Comparison of ENCODE assay signal across 12 cellular contexts in genomic region chr1:25569599-25570458, GRCh38. TPM values are rescaled to one million over a fixed set of nuclear protein-coding genes. Genes with fewer than 3 reads are reported as not detected.
A peak's percentile ranks its signal among the peaks of the same experiment; 100 is the strongest.
DNase-seq lines count a peak whose midpoint lies in the region; ATAC-seq, FAIRE-seq and TF ChIP-seq lines count a peak whose summit lies in the region.
"Had no signal": no experiment of that assay in that cellular context is flagged by ENCODE, and none has a peak within 500 bp of the region (broad histone marks: within the 10 kb centered on the region; RNA-seq: fewer than 3 reads in every experiment).

No MANE protein-coding gene starts in this region.

- peak overlapping the region; percentile 9 for H3K4me3 ChIP-seq in WERI-Rb-1 (ENCODE audit: low read depth, low read length)
- no peak overlapping the region for H3K4me3 ChIP-seq in kidney (ENCODE audit: low read length in 2 of 2)
- H3K4me3 ChIP-seq in upper lobe of right lung, result no peak overlapping the region
- H3K4me3 ChIP-seq: lung had no signal

- FAIRE-seq in kidney (lab: Jason Lieb, UNC), result no peak

- CTCF ChIA-PET in activated CD8-positive, alpha-beta memory T cell treated with anti-CD3 and anti-CD28 coated beads, Interleukin-2, amount 10 ng/mL, durations not matched to agents 7 days and 5 days (lab: Charles Lee), result no interaction called here

- peaks cover 6 to 19% of the 10 kb centered on the region in 2 donors for H3K4me1 ChIP-seq in kidney (ENCODE audit: control insufficient read depth in 1 of 2, insufficient read depth in 1 of 2, low read depth in 1 of 2, low read length in 2 of 2)
- peaks cover 13% of the 10 kb centered on the region for H3K4me1 ChIP-seq in upper lobe of right lung

- peaks cover 12% of the 10 kb centered on the region for H3K36me3 Mint-ChIP-seq in activated T-cell treated with anti-CD3 and anti-CD28 coated beads, Interleukin-2, amount 50 U/mL, for 24 hours (ENCODE audit: low read depth)
- H3K36me3 Mint-ChIP-seq in activated T-cell treated with anti-CD3 and anti-CD28 coated beads, Interleukin-2, amount 50 U/mL, for 72 hours (ENCODE audit: insufficient read depth in 2 of 2), result no peaks in the 10 kb centered on the region
- H3K36me3 Mint-ChIP-seq in activated CD8-positive, alpha-beta memory T cell treated with anti-CD3 and anti-CD28 coated beads, Interleukin-2, amount 10 ng/mL, durations not matched to agents 7 days and 5 days, result no peaks in the 10 kb centered on the region

- H3K9me3 Mint-ChIP-seq in activated T-cell treated with anti-CD3 and anti-CD28 coated beads, Interleukin-2, amount 50 U/mL, for 24 hours, result no peaks in the 10 kb centered on the region
- no peaks in the 10 kb centered on the region for H3K9me3 Mint-ChIP-seq in activated T-cell treated with anti-CD3 and anti-CD28 coated beads, Interleukin-2, amount 50 U/mL, for 72 hours
- no peaks in the 10 kb centered on the region for H3K9me3 Mint-ChIP-seq in activated CD8-positive, alpha-beta memory T cell treated with anti-CD3 and anti-CD28 coated beads, Interleukin-2, amount 10 ng/mL, durations not matched to agents 7 days and 5 days (ENCODE audit: low read depth)
- H3K9me3 Mint-ChIP-seq: activated B cell treated with CpG ODN at 0.5 μM for 24 hours; activated naive CD4-positive, alpha-beta T cell treated with anti-CD3 and anti-CD28 coated beads for 36 hours; stimulated activated memory B cell treated with anti-CD40 and anti-IgM and Interleukin-4, amounts not matched to agents 10 μg/mL and 1 μg/mL and 100 μg/mL, for 72 hours had no signal

- TF ChIP-seq CTCF in WERI-Rb-1 (IDR thresholded peaks at IDR 0.05; ENCODE audit: low read depth, low read length) (no peak), kidney (IDR thresholded peaks at IDR 0.05; ENCODE audit: borderline replicate concordance, extremely low read depth, insufficient read depth) (no peak), upper lobe of right lung (IDR thresholded peaks at IDR 0.05) (no peak)

- H3K9ac ChIP-seq in kidney (ENCODE audit: low read length in 2 of 2), result no peak overlapping the region

- intact Hi-C loops in kidney (cut with DNase I), result no loop called here
- intact Hi-C loops in upper lobe of right lung (cut with DNase I), result no loop called here

- H3K4me3 Mint-ChIP-seq in activated T-cell treated with anti-CD3 and anti-CD28 coated beads, Interleukin-2, amount 50 U/mL, for 24 hours, result no peak overlapping the region
- no peak overlapping the region for H3K4me3 Mint-ChIP-seq in activated T-cell treated with anti-CD3 and anti-CD28 coated beads, Interleukin-2, amount 50 U/mL, for 72 hours
- no peak overlapping the region for H3K4me3 Mint-ChIP-seq in activated CD8-positive, alpha-beta memory T cell treated with anti-CD3 and anti-CD28 coated beads, Interleukin-2, amount 10 ng/mL, durations not matched to agents 7 days and 5 days
- H3K4me3 Mint-ChIP-seq: activated B cell treated with CpG ODN at 0.5 μM for 24 hours; activated naive CD4-positive, alpha-beta T cell treated with anti-CD3 and anti-CD28 coated beads for 36 hours; stimulated activated memory B cell treated with anti-CD40 and anti-IgM and Interleukin-4, amounts not matched to agents 10 μg/mL and 1 μg/mL and 100 μg/mL, for 72 hours had no signal

- peak overlapping the region; percentile 94 for H3K27ac ChIP-seq in WERI-Rb-1
- no peak overlapping the region for H3K27ac ChIP-seq in kidney (ENCODE audit: low read depth in 2 of 2, low read length in 2 of 2)
- H3K27ac ChIP-seq in upper lobe of right lung, result no peak overlapping the region

- no peak for DNase-seq in activated T-cell treated with anti-CD3 and anti-CD28 coated beads, Interleukin-2, amount 50 U/mL, for 24 hours
- DNase-seq in activated T-cell treated with anti-CD3 and anti-CD28 coated beads, Interleukin-2, amount 50 U/mL, for 72 hours, result no peak
- peak; percentile 94 for DNase-seq in WERI-Rb-1
- peak; percentile 45 for DNase-seq in kidney
- DNase-seq in upper lobe of right lung, result peak; percentile 33
- no peak for DNase-seq in dedifferentiated amniotic fluid mesenchymal stem cell (ENCODE audit: extremely low spot score)
- DNase-seq in activated CD8-positive, alpha-beta memory T cell treated with anti-CD3 and anti-CD28 coated beads, Interleukin-2, amount 10 ng/mL, durations not matched to agents 7 days and 5 days, result no peak
- DNase-seq in H4 (ENCODE audit: low spot score), result no peak
- DNase-seq: activated B cell treated with CpG ODN at 0.5 μM for 24 hours had no signal

- H3K4me1 Mint-ChIP-seq in activated T-cell treated with anti-CD3 and anti-CD28 coated beads, Interleukin-2, amount 50 U/mL, for 24 hours (ENCODE audit: low read depth), result peaks cover 75% of the 10 kb centered on the region
- peaks cover 49% of the 10 kb centered on the region for H3K4me1 Mint-ChIP-seq in activated T-cell treated with anti-CD3 and anti-CD28 coated beads, Interleukin-2, amount 50 U/mL, for 72 hours (ENCODE audit: low read depth)
- peaks cover 24% of the 10 kb centered on the region for H3K4me1 Mint-ChIP-seq in activated CD8-positive, alpha-beta memory T cell treated with anti-CD3 and anti-CD28 coated beads, Interleukin-2, amount 10 ng/mL, durations not matched to agents 7 days and 5 days

- no peak for ATAC-seq in activated T-cell treated with anti-CD3 and anti-CD28 coated beads, Interleukin-2, amount 50 U/mL, for 72 hours (replicated peaks in 1 of 2)
- no peak for ATAC-seq in upper lobe of right lung
- ATAC-seq in activated CD8-positive, alpha-beta memory T cell treated with anti-CD3 and anti-CD28 coated beads, Interleukin-2, amount 10 ng/mL, durations not matched to agents 7 days and 5 days, result no peak

- H3K36me3 ChIP-seq in WERI-Rb-1, result no peaks in the 10 kb centered on the region
- peaks cover 0 to 3% of the 10 kb centered on the region in 2 donors for H3K36me3 ChIP-seq in kidney (ENCODE audit: control insufficient read depth in 1 of 2, insufficient read depth in 2 of 2, low read length in 2 of 2)
- no peaks in the 10 kb centered on the region for H3K36me3 ChIP-seq in upper lobe of right lung

- H3K27me3 ChIP-seq in WERI-Rb-1 (ENCODE audit: insufficient read depth, low read depth, severe bottlenecking), result no peaks in the 10 kb centered on the region
- no peaks in the 10 kb centered on the region for H3K27me3 ChIP-seq in upper lobe of right lung

- H3K9me3 ChIP-seq in WERI-Rb-1 (ENCODE audit: severe bottlenecking), result no peaks in the 10 kb centered on the region
- no peaks in the 10 kb centered on the region for H3K9me3 ChIP-seq in kidney (ENCODE audit: control insufficient read depth in 1 of 2, low read length in 2 of 2)
- no peaks in the 10 kb centered on the region for H3K9me3 ChIP-seq in upper lobe of right lung

- peak overlapping the region; percentile 48 for H3K27ac Mint-ChIP-seq in activated T-cell treated with anti-CD3 and anti-CD28 coated beads, Interleukin-2, amount 50 U/mL, for 24 hours
- no peak overlapping the region for H3K27ac Mint-ChIP-seq in activated T-cell treated with anti-CD3 and anti-CD28 coated beads, Interleukin-2, amount 50 U/mL, for 72 hours
- no peak overlapping the region for H3K27ac Mint-ChIP-seq in activated CD8-positive, alpha-beta memory T cell treated with anti-CD3 and anti-CD28 coated beads, Interleukin-2, amount 10 ng/mL, durations not matched to agents 7 days and 5 days
- H3K27ac Mint-ChIP-seq: activated B cell treated with CpG ODN at 0.5 μM for 24 hours; activated naive CD4-positive, alpha-beta T cell treated with anti-CD3 and anti-CD28 coated beads for 36 hours; stimulated activated memory B cell treated with anti-CD40 and anti-IgM and Interleukin-4, amounts not matched to agents 10 μg/mL and 1 μg/mL and 100 μg/mL, for 72 hours had no signal

- H3K27me3 Mint-ChIP-seq in activated T-cell treated with anti-CD3 and anti-CD28 coated beads, Interleukin-2, amount 50 U/mL, for 24 hours, result no peaks in the 10 kb centered on the region
- H3K27me3 Mint-ChIP-seq in activated T-cell treated with anti-CD3 and anti-CD28 coated beads, Interleukin-2, amount 50 U/mL, for 72 hours (ENCODE audit: low read depth), result no peaks in the 10 kb centered on the region
- H3K27me3 Mint-ChIP-seq in activated CD8-positive, alpha-beta memory T cell treated with anti-CD3 and anti-CD28 coated beads, Interleukin-2, amount 10 ng/mL, durations not matched to agents 7 days and 5 days, result no peaks in the 10 kb centered on the region

RNA-seq across cellular contexts. Expression of gene LDLRAP1, which starts 26.4 kb away (rescaled TPM):
- total RNA-seq in activated T-cell treated with anti-CD3 and anti-CD28 coated beads, Interleukin-2, amount 50 U/mL, for 72 hours, result 10 to 100 TPM; 13.5 to 14.7 TPM
- 26.2 TPM for total RNA-seq in kidney
- polyA plus RNA-seq in kidney (ENCODE audit: insufficient read depth, low read depth, low replicate concordance), result 14.4 TPM
- 35.1 TPM for total RNA-seq in upper lobe of right lung
- 10 to 100 TPM in 1 of 2 experiments, 1 to 10 TPM in 1; 4.9 to 11.0 TPM for total RNA-seq in activated CD8-positive, alpha-beta memory T cell treated with anti-CD3 and anti-CD28 coated beads, Interleukin-2, amount 10 ng/mL, durations not matched to agents 7 days and 5 days
- total RNA-seq in H4 (2014; rRNA removed; shearing (Covaris generic)), result 9.5 and 12.5 TPM in 2 replicates

RNA-seq across cellular contexts. Expression of gene MAN1C1, which starts 46.8 kb away (rescaled TPM):
- 10 to 100 TPM in 1 of 2 donors, 1 to 10 TPM in 1; 9.4 to 13.3 TPM for total RNA-seq in activated T-cell treated with anti-CD3 and anti-CD28 coated beads, Interleukin-2, amount 50 U/mL, for 72 hours
- total RNA-seq in kidney (31.7 TPM), upper lobe of right lung (19.7 TPM)
- 65.5 TPM for polyA plus RNA-seq in kidney (ENCODE audit: insufficient read depth, low read depth, low replicate concordance)
- 10 to 100 TPM; 15.5 to 20.0 TPM for total RNA-seq in activated CD8-positive, alpha-beta memory T cell treated with anti-CD3 and anti-CD28 coated beads, Interleukin-2, amount 10 ng/mL, durations not matched to agents 7 days and 5 days
- 0.95 TPM in 1 of 2 replicates, not detected in the other for total RNA-seq in H4 (2014; rRNA removed; shearing (Covaris generic))

Comparison
In these comparisons a context has a peak if more than half of its experiments do, and no peak if none do; other contexts are left out.
1. DNase-seq: peak in WERI-Rb-1 (single experiment), kidney (single experiment) and upper lobe of right lung (single experiment); none in activated T-cell treated with anti-CD3 and anti-CD28 coated beads, Interleukin-2, amount 50 U/mL, for 24 hours (single experiment), activated T-cell treated with anti-CD3 and anti-CD28 coated beads, Interleukin-2, amount 50 U/mL, for 72 hours (0 of 2), dedifferentiated amniotic fluid mesenchymal stem cell (single experiment), activated CD8-positive, alpha-beta memory T cell treated with anti-CD3 and anti-CD28 coated beads, Interleukin-2, amount 10 ng/mL, durations not matched to agents 7 days and 5 days (single experiment) and H4 (single experiment).